In genomic region chr14:95174184-95174804, GRCh38 we compare ENCODE assay signal across 15 cellular contexts. TPM values are rescaled to one million over a fixed set of nuclear protein-coding genes. Genes with fewer than 3 reads are reported as not detected.
A peak's percentile ranks its signal among the peaks of the same experiment; 100 is the strongest.
DNase-seq lines count a peak whose midpoint lies in the region; ATAC-seq, FAIRE-seq and TF ChIP-seq lines count a peak whose summit lies in the region.
"Had no signal": no experiment of that assay in that cellular context is flagged by ENCODE, and none has a peak within 500 bp of the region (broad histone marks: within the 10 kb centered on the region; RNA-seq: fewer than 3 reads in every experiment).

No MANE protein-coding gene starts in this region.

- FAIRE-seq in A549 (lab: Jason Lieb, UNC) (peak; percentile 49), HepG2 (lab: Jason Lieb, UNC) (no peak)
- FAIRE-seq: HTR-8/SVneo had no signal

- H3K9ac ChIP-seq in HepG2 (ENCODE audit: insufficient read depth, low read depth, low read length), result no peak overlapping the region

- ATAC-seq in A549 (no peak; a peak in 1 of 6 replicates), HepG2 (no peak), HG03095 (IDR thresholded peaks at IDR 0.05; ENCODE audit: unreplicated experiment) (no peak)
- ATAC-seq: gastroesophageal sphincter had no signal

- TF ChIP-seq EP300 in A549 (IDR thresholded peaks at IDR 0.05) (no peak), HepG2 (IDR thresholded peaks at IDR 0.05; ENCODE audit: low read depth in 2 of 2, low read length in 2 of 2) (no peak), HepG2 (CRISPR knock-in tag; IDR thresholded peaks at IDR 0.05; ENCODE audit: borderline replicate concordance) (no peak)

- TF ChIP-seq CTCF in A549 (IDR thresholded peaks at IDR 0.05) (peak; percentile 37; the same call in 2 of the 3 replicates), LNCaP clone FGC (IDR thresholded peaks at IDR 0.05; ENCODE audit: control insufficient read depth, extremely low read depth, insufficient read depth) (0 out of 2 replicates have a peak, but pooled peaks have one; percentile 18), choroid plexus epithelial cell (conservative IDR thresholded peaks at IDR 0.05; ENCODE audit: low read depth, low read length) (peak; percentile 59), HepG2 (CRISPR knock-in tag; IDR thresholded peaks at IDR 0.05) (no peak), WERI-Rb-1 (IDR thresholded peaks at IDR 0.05; ENCODE audit: low read depth, low read length) (no peak)

- H3K4me1 ChIP-seq in A549 (no peaks in the 10 kb centered on the region), HepG2 (ENCODE audit: insufficient read depth, low read length) (peaks cover 9% of the 10 kb centered on the region), SJCRH30 (no peaks in the 10 kb centered on the region)
- H3K4me1 ChIP-seq: gastroesophageal sphincter had no signal

- DNase-seq in A549 (ENCODE audit: low read depth in 1 of 2, low spot score in 1 of 2), result no peak
- DNase-seq in LNCaP clone FGC (ENCODE audit: low read depth), result no peak
- peak; percentile 70 for DNase-seq in choroid plexus epithelial cell (ENCODE audit: low read depth)
- DNase-seq in HepG2 (ENCODE audit: low spot score), result no peak
- no peak for DNase-seq in SJCRH30
- no peak for DNase-seq in WERI-Rb-1
- no peak for DNase-seq in posterior vena cava (ENCODE audit: low spot score)
- DNase-seq: activated CD4-positive, alpha-beta memory T cell treated with anti-CD3 and anti-CD28 coated beads for 36 hours; activated naive CD4-positive, alpha-beta T cell treated with anti-CD3 and anti-CD28 coated beads for 36 hours; DND-41; NCI-H1417 treated with DMSO at 0.1 percent for 48 hours; occipital lobe had no signal

- TF ChIP-seq RAD21 in A549 (conservative IDR thresholded peaks at IDR 0.05 in 1 of 2, IDR thresholded peaks at IDR 0.05 in 1 of 2) (peak; percentile 28 to 40; a peak in 2 of 5 replicates), HepG2 (CRISPR knock-in tag; IDR thresholded peaks at IDR 0.05) (no peak)

- H3K4me2 ChIP-seq in A549 (no peak overlapping the region), HepG2 (ENCODE audit: low read depth, low read length) (no peak overlapping the region)

- H3K27me3 ChIP-seq in HepG2 (ENCODE audit: control insufficient read depth in 1 of 2, insufficient read depth in 2 of 2, low read length in 2 of 2) (no peaks in the 10 kb centered on the region), SJCRH30 (no peaks in the 10 kb centered on the region), WERI-Rb-1 (ENCODE audit: insufficient read depth, low read depth, severe bottlenecking) (no peaks in the 10 kb centered on the region)
- H3K27me3 ChIP-seq: gastroesophageal sphincter had no signal

- no peaks in the 10 kb centered on the region for H3K79me2 ChIP-seq in HepG2 (ENCODE audit: insufficient read depth, low read length)

- in situ Hi-C loops in HepG2 (cut with HindIII; ENCODE audit: extremely low pct_ligation_motif_present, low pct_unique_long_range_greater_than_20kb), result no loop called here

- H3K4me3 ChIP-seq in A549 (no peak overlapping the region), LNCaP clone FGC (ENCODE audit: low read depth, low read length) (no peak overlapping the region), choroid plexus epithelial cell (ENCODE audit: low read depth, low read length) (no peak overlapping the region), HepG2 (replicated peaks in 1 of 3; ENCODE audit: insufficient read depth in 1 of 3, low read depth in 2 of 3, low read length in 3 of 3) (no peak overlapping the region), SJCRH30 (no peak overlapping the region), WERI-Rb-1 (ENCODE audit: low read depth, low read length) (no peak overlapping the region)
- H3K4me3 ChIP-seq: gastroesophageal sphincter had no signal

- no peaks in the 10 kb centered on the region for H3K9me3 ChIP-seq in A549
- no peaks in the 10 kb centered on the region for H3K9me3 ChIP-seq in HepG2 (ENCODE audit: low read length)
- no peaks in the 10 kb centered on the region for H3K9me3 ChIP-seq in SJCRH30 (replicated peaks)
- H3K9me3 ChIP-seq in WERI-Rb-1 (ENCODE audit: severe bottlenecking), result no peaks in the 10 kb centered on the region
- H3K9me3 ChIP-seq: gastroesophageal sphincter had no signal

- 35% methylated on average over 2 of the region's 2 CpGs for WGBS in A549 (ENCODE audit: missing lambda C conversion rate)
- 47% methylated on average over 2 of the region's 2 CpGs for WGBS in HepG2 (ENCODE audit: low lambda C conversion rate)

- H3K36me3 ChIP-seq in HepG2 (replicated peaks in 1 of 2; ENCODE audit: control insufficient read depth in 1 of 2, insufficient read depth in 2 of 2, low read length in 2 of 2), result no peaks in the 10 kb centered on the region
- H3K36me3 ChIP-seq in SJCRH30, result no peaks in the 10 kb centered on the region
- H3K36me3 ChIP-seq in WERI-Rb-1, result no peaks in the 10 kb centered on the region
- H3K36me3 ChIP-seq: gastroesophageal sphincter had no signal

- TF ChIP-seq POLR2A in A549 (IDR thresholded peaks at IDR 0.05; ENCODE audit: low read length), result no peak
- no peak for TF ChIP-seq POLR2A in HepG2 (IDR thresholded peaks at IDR 0.05; ENCODE audit: insufficient read depth in 1 of 2, low read depth in 2 of 2, low read length in 2 of 2)

- CTCF ChIA-PET in A549 (lab: Yijun Ruan, JAX), result interaction anchor here (0.6 to 1.2 kb wide), 3 partner anchors 237 to 258 kb away, joined by 3 to 6 read pairs (median 6); no protein-coding TSS in a partner anchor
- CTCF ChIA-PET in HepG2 (lab: Yijun Ruan, JAX; ENCODE audit: low intra/inter-chr PET ratio, low total read pairs), result no interaction called here

- no peak overlapping the region for H2AFZ ChIP-seq in HepG2 (ENCODE audit: low read length)

- intact Hi-C loops in HepG2 (cut with micrococcal nuclease; ENCODE audit: unreplicated experiment), result no loop called here
- intact Hi-C loops in posterior vena cava (cut with DNase I), result loop anchor here in 1 of 2 donors (10.0 kb wide), 1 partner anchor 1729 kb away; no protein-coding TSS in a partner anchor

- no TSS peak for BruUV-seq in HepG2 (replicated peaks; lab: Mats Ljungman, UMichigan)

- POLR2A ChIA-PET in A549 (lab: Yijun Ruan, JAX) (no interaction called here), HepG2 (lab: Yijun Ruan, JAX) (no interaction called here)

- no peaks in the 10 kb centered on the region for H4K20me1 ChIP-seq in HepG2 (ENCODE audit: insufficient read depth, low read length)

- H3K27ac ChIP-seq in A549 (no peak overlapping the region), HepG2 (ENCODE audit: extremely low read length, insufficient read depth, low read length) (no peak overlapping the region), SJCRH30 (no peak overlapping the region), WERI-Rb-1 (no peak overlapping the region)
- H3K27ac ChIP-seq: gastroesophageal sphincter had no signal

TF ChIP-seq in A549, 52 proteins besides CTCF, POLR2A, EP300 and RAD21:
- TF ChIP-seq SMC3 (IDR thresholded peaks at IDR 0.05) (peak; percentile 45; the same call in 2 of the 3 replicates), CEBPB (IDR thresholded peaks at IDR 0.05) (no peak), MAFK (IDR thresholded peaks at IDR 0.05; ENCODE audit: partially characterized antibody) (peak; percentile 80)
TF ChIP-seq in A549: peak in this region for 2.

TF ChIP-seq in HepG2, 621 proteins besides CTCF, POLR2A, EP300 and RAD21:
- TF ChIP-seq ZNF543 (CRISPR knock-in tag; IDR thresholded peaks at IDR 0.05) (no peak), ZNF253 (CRISPR knock-in tag; IDR thresholded peaks at IDR 0.05; ENCODE audit: borderline replicate concordance) (no peak), MAFK (conservative IDR thresholded peaks at IDR 0.05 in 1 of 2, IDR thresholded peaks at IDR 0.05 in 1 of 2; ENCODE audit: low read length in 2 of 2) (peak; percentile 75 to 85), MAFF (IDR thresholded peaks at IDR 0.05; ENCODE audit: low read depth, low read length) (peak; percentile 78), ELF3 (CRISPR knock-in tag; IDR thresholded peaks at IDR 0.05) (no peak)
TF ChIP-seq in HepG2: peak in this region for 2.

RNA-seq across cellular contexts. Expression of gene DICER1, which starts 17.0 kb away (rescaled TPM):
- 46.3 and 51.2 TPM in 2 replicates for polyA plus RNA-seq in A549 (2011; rRNA removed)
- polyA plus RNA-seq in A549 (2012; cell fraction: cytosol; rRNA removed), result 6.1 and 8.0 TPM in 2 replicates
- polyA plus RNA-seq in A549 (2012; cell fraction: nucleus; rRNA removed), result 6.9 and 10.5 TPM in 2 replicates
- polyA plus RNA-seq in A549 (2017; fragmentation: RNase III; extraction: RNeasy Plus Mini Kit Qiagen cat#74134 plus additional on column Dnase treatment), result 14.1 to 15.6 TPM (median 14.1 TPM) in 3 replicates
- polyA minus RNA-seq in A549 (2011; rRNA and poly(A)+ RNA removed), result 82.8 and 93.1 TPM in 2 replicates
- total RNA-seq in HepG2 (2016; rRNA removed; fragmentation: Illumina TruSeq; extraction: Trizol), result 61.9 and 88.8 TPM in 2 replicates
- total RNA-seq in HepG2 (2016; cell fraction: cytosol; rRNA removed; fragmentation: Illumina TruSeq; extraction: Trizol; ENCODE audit: low read depth), result 10.5 and 12.5 TPM in 2 replicates
- total RNA-seq in HepG2 (2016; cell fraction: insoluble cytoplasmic fraction; rRNA removed; fragmentation: Illumina TruSeq; extraction: Trizol), result 56.8 and 81.5 TPM in 2 replicates
- total RNA-seq in HepG2 (2016; cell fraction: membrane; rRNA removed; fragmentation: Illumina TruSeq; extraction: Trizol), result 28.2 and 32.1 TPM in 2 replicates
- 64.4 and 74.3 TPM in 2 replicates for total RNA-seq in HepG2 (2016; cell fraction: nucleus; rRNA removed; fragmentation: Illumina TruSeq; extraction: Trizol)
- 23.6 and 31.8 TPM in 2 replicates for polyA plus RNA-seq in HepG2 (2011; rRNA removed)
- 9.8 and 13.5 TPM in 2 replicates for polyA plus RNA-seq in HepG2 (2011; cell fraction: cytosol; rRNA removed)
- polyA plus RNA-seq in HepG2 (2011; cell fraction: nucleus; rRNA removed), result 29.6 and 34.3 TPM in 2 replicates
- polyA plus RNA-seq in HepG2 (2012), result 18.7 and 21.1 TPM in 2 replicates
- polyA plus RNA-seq in HepG2 (2016; cell fraction: cytosol; fragmentation: Illumina TruSeq; extraction: Trizol; ENCODE audit: low read depth), result 0.61 and 1.1 TPM in 2 replicates
- polyA plus RNA-seq in HepG2 (2016; cell fraction: insoluble cytoplasmic fraction; fragmentation: Illumina TruSeq; extraction: Trizol; ENCODE audit: low read depth), result 33.8 and 35.8 TPM in 2 replicates
- 3.3 and 3.9 TPM in 2 replicates for polyA plus RNA-seq in HepG2 (2016; cell fraction: membrane; fragmentation: Illumina TruSeq; extraction: Trizol; ENCODE audit: low read depth)
- polyA plus RNA-seq in HepG2 (2016; cell fraction: nucleus; fragmentation: Illumina TruSeq; extraction: Trizol; ENCODE audit: insufficient read depth, low read depth), result 42.9 and 44.5 TPM in 2 replicates
- polyA minus RNA-seq in HepG2 (2011; rRNA and poly(A)+ RNA removed; ENCODE audit: low replicate concordance), result 84.7 and 103 TPM in 2 replicates
- 49.5 and 78.0 TPM in 2 replicates for polyA minus RNA-seq in HepG2 (2011; cell fraction: cytosol; rRNA and poly(A)+ RNA removed)
- polyA minus RNA-seq in HepG2 (2011; cell fraction: nucleus; rRNA and poly(A)+ RNA removed), result 130 and 156 TPM in 2 replicates
- total RNA-seq in SJCRH30 (2014; rRNA removed; shearing (Covaris generic)), result 198 and 202 TPM in 2 replicates
- 10 to 100 TPM; 52.4 to 52.5 TPM for total RNA-seq in posterior vena cava

Comparison
In these comparisons a context has a peak if more than half of its experiments do, and no peak if none do; other contexts are left out.
1. CTCF ChIP-seq: peak in A549 (single experiment), LNCaP clone FGC (single experiment) and choroid plexus epithelial cell (single experiment); none in HepG2 (single experiment) and WERI-Rb-1 (single experiment).
2. Of the 38 proteins assayed by ChIP-seq in both HepG2 and A549: peak only in HepG2: none; only in A549: CTCF, RAD21 and SMC3; in both: MAFK; in neither: 34.